In genomic region chr19:16200038-16200775, GRCh38 we compare ENCODE assay signal across 11 cellular contexts. TPM values are rescaled to one million over a fixed set of nuclear protein-coding genes. Genes with fewer than 3 reads are reported as not detected.
DNase-seq lines count a peak whose midpoint lies in the region; ATAC-seq and TF ChIP-seq lines count a peak whose summit lies in the region.
"Had no signal": no experiment of that assay in that cellular context is flagged by ENCODE, and none has a peak within 500 bp of the region (broad histone marks: within the 10 kb centered on the region; RNA-seq: fewer than 3 reads in every experiment).

No MANE protein-coding gene starts in this region.

- no peak overlapping the region for H3K27ac Mint-ChIP-seq in WTC11
- H3K27ac Mint-ChIP-seq in immature natural killer cell = peak overlapping the region in 5 of 6 donors; percentile 31 to 67 (median 50)

- H3K36me3 Mint-ChIP-seq in WTC11 (no peaks in the 10 kb centered on the region), immature natural killer cell (peaks cover 4 to 10% (median 5%) of the 10 kb centered on the region in 3 donors)

- TF ChIP-seq POLR2A in tibial nerve (IDR thresholded peaks at IDR 0.05) = no peak

- no peak overlapping the region for H3K4me3 ChIP-seq in tibial nerve
- H3K4me3 ChIP-seq in MG63 = no peak overlapping the region
- H3K4me3 ChIP-seq: thyroid gland had no signal

- intact Hi-C loops in Right ventricle myocardium superior (cut with DNase I) = no loop called here
- intact Hi-C loops in Right ventricle myocardium inferior (cut with DNase I) = no loop called here

- TF ChIP-seq CTCF in WTC11 (IDR thresholded peaks at IDR 0.05) = no peak
- TF ChIP-seq CTCF in tibial nerve (IDR thresholded peaks at IDR 0.05) = no peak

- no peaks in the 10 kb centered on the region for H3K27me3 ChIP-seq in tibial nerve
- no peaks in the 10 kb centered on the region for H3K27me3 ChIP-seq in MG63
- H3K27me3 ChIP-seq: thyroid gland had no signal

- ATAC-seq in Right ventricle myocardium superior (ENCODE audit: poor library complexity) (peak; percentile 3), Right ventricle myocardium inferior (no peak), WTC11 (no peak), GM18520 (IDR thresholded peaks at IDR 0.05; ENCODE audit: unreplicated experiment) (no peak), GM21423 (IDR thresholded peaks at IDR 0.05; ENCODE audit: unreplicated experiment) (no peak)

- no peak overlapping the region for H3K4me3 Mint-ChIP-seq in WTC11
- peak overlapping the region in 3 of 5 donors; percentile 17 to 50 (median 21) for H3K4me3 Mint-ChIP-seq in immature natural killer cell

- DNase-seq in Right ventricle myocardium superior (peak; percentile 21), Right ventricle myocardium inferior (ENCODE audit: missing footprints) (no peak), WTC11 (ENCODE audit: low spot score) (no peak), immature natural killer cell (no peak), tibial nerve (ENCODE audit: low spot score in 2 of 2) (peak; percentile 31 to 61), MG63 (no peak)
- DNase-seq: NCI-H2029 had no signal

- CTCF ChIA-PET in WTC11 (lab: Charles Lee) = interaction anchor here (1.0 to 3.1 kb wide), 2 partner anchors 15 to 183 kb away, joined by 3 to 39 read pairs; partner anchors contain the start of gene FAM32A

- H3K4me1 ChIP-seq in tibial nerve = peaks cover 2 to 44% (median 25%) of the 10 kb centered on the region in 4 donors

- H3K36me3 ChIP-seq in tibial nerve (peaks cover 0 to 48% (median 7%) of the 10 kb centered on the region in 3 donors), MG63 (peaks cover 54% of the 10 kb centered on the region)

- H3K9me3 ChIP-seq in tibial nerve (no peaks in the 10 kb centered on the region), MG63 (no peaks in the 10 kb centered on the region)
- H3K9me3 ChIP-seq: thyroid gland had no signal

- H3K27me3 Mint-ChIP-seq in WTC11 (ENCODE audit: low read depth) = no peaks in the 10 kb centered on the region
- H3K27me3 Mint-ChIP-seq in immature natural killer cell (ENCODE audit: low read depth in 3 of 3) = peaks cover 4 to 7% (median 6%) of the 10 kb centered on the region in 3 donors

- POLR2A ChIA-PET in WTC11 (lab: Charles Lee) = no interaction called here

- 73 to 77% methylated on average over 15 of the region's 15 CpGs for WGBS in tibial nerve, 2 donors

- peak in 1 of 2 donors; percentile 72 for TF ChIP-seq EP300 in tibial nerve (IDR thresholded peaks at IDR 0.05)

- H3K9me3 Mint-ChIP-seq in WTC11 = no peaks in the 10 kb centered on the region
- no peaks in the 10 kb centered on the region for H3K9me3 Mint-ChIP-seq in immature natural killer cell

- H3K27ac ChIP-seq in tibial nerve = no peak overlapping the region
- H3K27ac ChIP-seq: thyroid gland had no signal

- H3K4me1 Mint-ChIP-seq in WTC11 (peaks cover 12% of the 10 kb centered on the region), immature natural killer cell (peaks cover 33 to 50% of the 10 kb centered on the region in 2 donors)

TF ChIP-seq in WTC11, 78 proteins besides CTCF, POLR2A, EP300 and RAD21:
- no peak for TF ChIP-seq ZNF317 (CRISPR knock-in tag; IDR thresholded peaks at IDR 0.05; ENCODE audit: borderline replicate concordance, low read depth)
- TF ChIP-seq ZNF281 (CRISPR knock-in tag; IDR thresholded peaks at IDR 0.05) = no peak
- no peak for TF ChIP-seq CREB1 (CRISPR knock-in tag; IDR thresholded peaks at IDR 0.05)
- peak; percentile 33; the same call in 1 of the 2 replicates for TF ChIP-seq GABPB1 (CRISPR knock-in tag; IDR thresholded peaks at IDR 0.05)

RNA-seq across cellular contexts. Expression of gene AP1M1, which starts 2.5 kb away (rescaled TPM):
- 35.6 TPM for total RNA-seq in Right ventricle myocardium superior
- total RNA-seq in Right ventricle myocardium inferior = 39.4 TPM
- 27.7 to 34.5 TPM (median 30.5 TPM) in 3 replicates for total RNA-seq in WTC11 (2021)
- polyA plus RNA-seq in immature natural killer cell = 100 to 1,000 TPM; 128 to 178 (median 173) TPM
- 100 to 1,000 TPM in 3 of 4 donors, 10 to 100 TPM in 1; 92.8 to 144 (median 109) TPM for total RNA-seq in tibial nerve
- total RNA-seq in MG63 (2014; rRNA removed; shearing (Covaris generic); ENCODE audit: low replicate concordance) = 85.6 and 135 TPM in 2 replicates

RNA-seq across cellular contexts. Expression of gene FAM32A, which starts 15.0 kb away (rescaled TPM):
- 33.9 TPM for total RNA-seq in Right ventricle myocardium superior
- total RNA-seq in Right ventricle myocardium inferior = 38.8 TPM
- 59.5 to 62.6 TPM (median 62.2 TPM) in 3 replicates for total RNA-seq in WTC11 (2021)
- 100 to 1,000 TPM; 156 to 225 (median 179) TPM for polyA plus RNA-seq in immature natural killer cell
- 10 to 100 TPM; 55.3 to 82.6 (median 73.0) TPM for total RNA-seq in tibial nerve
- total RNA-seq in MG63 (2014; rRNA removed; shearing (Covaris generic); ENCODE audit: low replicate concordance) = 128 and 150 TPM in 2 replicates

RNA-seq across cellular contexts. Expression of gene CIB3, which starts 26.9 kb away (rescaled TPM):
- total RNA-seq in Right ventricle myocardium superior (not detected), Right ventricle myocardium inferior (not detected), WTC11 (2021) (not detected in 3 replicates), tibial nerve (not detected)
- not detected for polyA plus RNA-seq in immature natural killer cell
- not detected in 2 replicates for total RNA-seq in MG63 (2014; rRNA removed; shearing (Covaris generic); ENCODE audit: low replicate concordance)
- total RNA-seq: astrocyte, thyroid gland had no signal

RNA-seq across cellular contexts. Expression of gene HSH2D, which starts 56.7 kb away (rescaled TPM):
- total RNA-seq in Right ventricle myocardium superior (0.32 TPM), Right ventricle myocardium inferior (0.49 TPM), WTC11 (2021) (1.6 to 3.2 TPM (median 3.0 TPM) in 3 replicates), tibial nerve (under 1 TPM in 1 of 4 donors, not detected in 3; 0.22 TPM)
- 100 to 1,000 TPM in 1 of 3 donors, 10 to 100 TPM in 2; 70.4 to 127 (median 97.4) TPM for polyA plus RNA-seq in immature natural killer cell
- total RNA-seq in MG63 (2014; rRNA removed; shearing (Covaris generic); ENCODE audit: low replicate concordance) = not detected in 2 replicates
- total RNA-seq: astrocyte had no signal

Comparison
In these comparisons a context has a peak if more than half of its experiments do, and no peak if none do; other contexts are left out.
1. DNase-seq: peak in Right ventricle myocardium superior (single experiment) and tibial nerve (2 of 2); none in Right ventricle myocardium inferior (single experiment), WTC11 (single experiment), immature natural killer cell (0 of 3) and MG63 (single experiment).